Comparison of ENCODE assay signal across 9 cellular contexts in genomic region chr12:49539406-49540228, GRCh38. TPM values are rescaled to one million over a fixed set of nuclear protein-coding genes. Genes with fewer than 3 reads are reported as not detected.
DNase-seq lines count a peak whose midpoint lies in the region; ATAC-seq and TF ChIP-seq lines count a peak whose summit lies in the region.
"Had no signal": no experiment of that assay in that cellular context is flagged by ENCODE, and none has a peak within 500 bp of the region (broad histone marks: within the 10 kb centered on the region; RNA-seq: fewer than 3 reads in every experiment).

No MANE protein-coding gene starts in this region.

- no peak for TF ChIP-seq CTCF in CD14-positive monocyte (IDR thresholded peaks at IDR 0.05)
- TF ChIP-seq CTCF in GM13976 (IDR thresholded peaks at IDR 0.05; ENCODE audit: borderline replicate concordance, control extremely low read depth, extremely low read depth, insufficient read depth, missing control alignments): no peak

- H3K27me3 ChIP-seq in mononuclear cell (ENCODE audit: insufficient read depth, low read length): peaks cover 21% of the 10 kb centered on the region
- H3K27me3 ChIP-seq: adrenal gland had no signal

- DNase-seq in CD14-positive monocyte (ENCODE audit: low spot score) (no peak), GM13976 (ENCODE audit: low spot score) (peak; percentile 71), cortex of kidney (lab: John Stamatoyannopoulos, UW) (no peak)
- DNase-seq in activated naive CD8-positive, alpha-beta T cell treated with anti-CD3 and anti-CD28 coated beads, Interleukin-2, amount 10 ng/mL, durations not matched to agents 7 days and 5 days: no peak

- peak overlapping the region in 1 of 7 donors; percentile 37 for H3K27ac Mint-ChIP-seq in CD14-positive monocyte
- peak overlapping the region; percentile 25 for H3K27ac Mint-ChIP-seq in activated naive CD8-positive, alpha-beta T cell treated with anti-CD3 and anti-CD28 coated beads, Interleukin-2, amount 10 ng/mL, durations not matched to agents 7 days and 5 days

- no peak for ATAC-seq in activated naive CD8-positive, alpha-beta T cell treated with anti-CD3 and anti-CD28 coated beads, Interleukin-2, amount 10 ng/mL, durations not matched to agents 7 days and 5 days (ENCODE audit: low read depth)
- ATAC-seq in HG03460 (IDR thresholded peaks at IDR 0.05; ENCODE audit: unreplicated experiment) (no peak), GM18867 (IDR thresholded peaks at IDR 0.05; ENCODE audit: unreplicated experiment) (no peak), GM19463 (IDR thresholded peaks at IDR 0.05; ENCODE audit: unreplicated experiment) (no peak)

- in situ Hi-C loops in GM13976 (cut with MboI; ENCODE audit: low sequenced_read_pairs, unreplicated experiment): no loop called here

- H3K4me3 Mint-ChIP-seq in CD14-positive monocyte: peak overlapping the region; percentile 73 to 85
- H3K4me3 Mint-ChIP-seq in activated naive CD8-positive, alpha-beta T cell treated with anti-CD3 and anti-CD28 coated beads, Interleukin-2, amount 10 ng/mL, durations not matched to agents 7 days and 5 days: peak overlapping the region; percentile 75

- peaks cover 11 to 18% of the 10 kb centered on the region in 2 donors for H3K36me3 Mint-ChIP-seq in CD14-positive monocyte
- no peaks in the 10 kb centered on the region for H3K36me3 Mint-ChIP-seq in activated naive CD8-positive, alpha-beta T cell treated with anti-CD3 and anti-CD28 coated beads, Interleukin-2, amount 10 ng/mL, durations not matched to agents 7 days and 5 days

- peaks cover 0 to 6% (median 2%) of the 10 kb centered on the region in 7 donors for H3K9me3 Mint-ChIP-seq in CD14-positive monocyte
- H3K9me3 Mint-ChIP-seq in activated naive CD8-positive, alpha-beta T cell treated with anti-CD3 and anti-CD28 coated beads, Interleukin-2, amount 10 ng/mL, durations not matched to agents 7 days and 5 days: no peaks in the 10 kb centered on the region

- peaks cover 46% of the 10 kb centered on the region for H3K4me1 Mint-ChIP-seq in CD14-positive monocyte
- peaks cover 28% of the 10 kb centered on the region for H3K4me1 Mint-ChIP-seq in activated naive CD8-positive, alpha-beta T cell treated with anti-CD3 and anti-CD28 coated beads, Interleukin-2, amount 10 ng/mL, durations not matched to agents 7 days and 5 days

- peaks cover 43 to 75% (median 49%) of the 10 kb centered on the region in 3 donors for H3K27me3 Mint-ChIP-seq in CD14-positive monocyte (ENCODE audit: low read depth in 3 of 3)
- peaks cover 54% of the 10 kb centered on the region for H3K27me3 Mint-ChIP-seq in activated naive CD8-positive, alpha-beta T cell treated with anti-CD3 and anti-CD28 coated beads, Interleukin-2, amount 10 ng/mL, durations not matched to agents 7 days and 5 days

- peak overlapping the region; percentile 43 for H3K4me3 ChIP-seq in mononuclear cell (ENCODE audit: low read length)

- no peaks in the 10 kb centered on the region for H3K9me3 ChIP-seq in mononuclear cell (ENCODE audit: low read depth, low read length)
- H3K9me3 ChIP-seq: adrenal gland had no signal

- peaks cover 48% of the 10 kb centered on the region for H3K4me1 ChIP-seq in mononuclear cell (ENCODE audit: insufficient read depth, low read length)

- intact Hi-C loops in CD14-positive monocyte (cut with micrococcal nuclease): no loop called here

- POLR2A ChIA-PET in activated naive CD8-positive, alpha-beta T cell treated with anti-CD3 and anti-CD28 coated beads, Interleukin-2, amount 10 ng/mL, durations not matched to agents 7 days and 5 days (lab: Charles Lee): interaction anchor here (0.8 to 1.6 kb wide), 2 partner anchors 28 to 216 kb away, joined by 3 read pairs; partner anchors contain the start of gene TROAP

RNA-seq across cellular contexts. Expression of gene KCNH3, which starts 0.8 kb away (rescaled TPM):
- polyA plus RNA-seq in CD14-positive monocyte: 1 to 10 TPM; 1.3 to 3.3 TPM
- 1 to 10 TPM; 5.4 to 5.8 TPM for total RNA-seq in activated naive CD8-positive, alpha-beta T cell treated with anti-CD3 and anti-CD28 coated beads, Interleukin-2, amount 10 ng/mL, durations not matched to agents 7 days and 5 days
- 2.1 TPM for total RNA-seq in mononuclear cell

RNA-seq across cellular contexts. Expression of gene MCRS1, which starts 28.3 kb away (rescaled TPM):
- polyA plus RNA-seq in CD14-positive monocyte: 10 to 100 TPM; 50.3 to 52.3 TPM
- total RNA-seq in activated naive CD8-positive, alpha-beta T cell treated with anti-CD3 and anti-CD28 coated beads, Interleukin-2, amount 10 ng/mL, durations not matched to agents 7 days and 5 days: 10 to 100 TPM; 83.8 to 83.9 TPM
- 28.1 TPM for total RNA-seq in mononuclear cell
